In genomic region chr19:43078311-43078710, GRCh38 we compare ENCODE assay signal across 19 cellular contexts. TPM values are rescaled to one million over a fixed set of nuclear protein-coding genes. Genes with fewer than 3 reads are reported as not detected.
DNase-seq lines count a peak whose midpoint lies in the region; ATAC-seq and TF ChIP-seq lines count a peak whose summit lies in the region.
"Had no signal": no experiment of that assay in that cellular context is flagged by ENCODE, and none has a peak within 500 bp of the region (broad histone marks: within the 10 kb centered on the region; RNA-seq: fewer than 3 reads in every experiment).

No MANE protein-coding gene starts in this region.

- H4K8ac ChIP-seq in mesenchymal stem cell (ENCODE audit: low read length) = no peak overlapping the region

- no peaks in the 10 kb centered on the region for H3K9me3 ChIP-seq in mesenchymal stem cell (ENCODE audit: control insufficient read depth, low read length)
- no peaks in the 10 kb centered on the region for H3K9me3 ChIP-seq in upper lobe of right lung
- H3K9me3 ChIP-seq: ascending aorta, BE2C, gastroesophageal sphincter, ovary had no signal

- H3K27ac ChIP-seq in mesenchymal stem cell (ENCODE audit: low read length, poor library complexity, severe bottlenecking) (no peak overlapping the region), upper lobe of right lung (no peak overlapping the region)
- H3K27ac ChIP-seq: gastroesophageal sphincter, ovary had no signal

- ATAC-seq in HG03135 (IDR thresholded peaks at IDR 0.05; ENCODE audit: unreplicated experiment) (no peak), GM19023 (IDR thresholded peaks at IDR 0.05; ENCODE audit: unreplicated experiment) (no peak), upper lobe of right lung (no peak)
- ATAC-seq: gastroesophageal sphincter had no signal

- no peaks in the 10 kb centered on the region for H3K27me3 ChIP-seq in mesenchymal stem cell (ENCODE audit: control insufficient read depth in 1 of 2, insufficient read depth in 1 of 2, low read length in 2 of 2)
- no peaks in the 10 kb centered on the region for H3K27me3 ChIP-seq in upper lobe of right lung
- H3K27me3 ChIP-seq: ascending aorta, BE2C, gastroesophageal sphincter, ovary had no signal

- DNase-seq in Daoy (ENCODE audit: low read depth) = peak; percentile 65
- peak; percentile 91 for DNase-seq in M059J (ENCODE audit: low read depth)
- peak; percentile 15 to 85 for DNase-seq in cardiac fibroblast (ENCODE audit: low read depth in 2 of 2)
- no peak for DNase-seq in mesenchymal stem cell
- no peak for DNase-seq in upper lobe of right lung
- no peak for DNase-seq in islet precursor cell
- DNase-seq: activated CD4-positive, alpha-beta memory T cell treated with anti-CD3 and anti-CD28 coated beads, Interleukin-2, amount 10 ng/mL, durations not matched to agents 7 days and 5 days; BE2C; DMS153; MV-4-11; ovary; SHP77 treated with DMSO at 0.1 percent for 48 hours had no signal

- H2BK5ac ChIP-seq in mesenchymal stem cell (ENCODE audit: low read depth, low read length, poor library complexity, severe bottlenecking) = no peak overlapping the region

- H3K36me3 ChIP-seq in mesenchymal stem cell (ENCODE audit: control insufficient read depth in 1 of 2, insufficient read depth in 2 of 2, low read depth in 1 of 2, low read length in 2 of 2) = no peaks in the 10 kb centered on the region
- no peaks in the 10 kb centered on the region for H3K36me3 ChIP-seq in upper lobe of right lung
- H3K36me3 ChIP-seq: ascending aorta, BE2C, gastroesophageal sphincter, ovary had no signal

- no peak overlapping the region for H3K4ac ChIP-seq in mesenchymal stem cell (ENCODE audit: low read depth in 1 of 2, low read length in 2 of 2)

- no peak overlapping the region for H2BK120ac ChIP-seq in mesenchymal stem cell (ENCODE audit: low read depth, low read length)

- H2BK12ac ChIP-seq in mesenchymal stem cell (ENCODE audit: low read length in 2 of 2) = no peak overlapping the region

- no peak overlapping the region for H4K91ac ChIP-seq in mesenchymal stem cell (ENCODE audit: low read length)

- no peak overlapping the region for H3K14ac ChIP-seq in mesenchymal stem cell (ENCODE audit: low read length in 2 of 2)

- no peak overlapping the region for H3K4me3 ChIP-seq in cardiac fibroblast (replicated peaks in 1 of 2; ENCODE audit: low read depth in 2 of 2, low read length in 2 of 2)
- no peak overlapping the region for H3K4me3 ChIP-seq in mesenchymal stem cell (ENCODE audit: insufficient read depth in 1 of 2, low read depth in 1 of 2, low read length in 2 of 2)
- H3K4me3 ChIP-seq in upper lobe of right lung = no peak overlapping the region
- H3K4me3 ChIP-seq: ascending aorta, gastroesophageal sphincter, ovary had no signal

- H2AFZ ChIP-seq in mesenchymal stem cell (ENCODE audit: low read depth, low read length) = no peak overlapping the region

- WGBS in mesenchymal stem cell = 58% methylated on average over 3 of the region's 4 CpGs

- H3K23ac ChIP-seq in mesenchymal stem cell (ENCODE audit: low read length in 2 of 2) = no peak overlapping the region

- intact Hi-C loops in upper lobe of right lung (cut with DNase I) = no loop called here

- no peak overlapping the region for H3K4me2 ChIP-seq in mesenchymal stem cell (ENCODE audit: low read length, poor library complexity, severe bottlenecking)

- TF ChIP-seq CTCF in cardiac fibroblast (IDR thresholded peaks at IDR 0.05; ENCODE audit: low read depth, low read length) (no peak), upper lobe of right lung (IDR thresholded peaks at IDR 0.05) (no peak)

- H2AK5ac ChIP-seq in mesenchymal stem cell (ENCODE audit: low read length, severe bottlenecking) = no peak overlapping the region

- H3K9ac ChIP-seq in mesenchymal stem cell (ENCODE audit: low read length) = peak overlapping the region; percentile 45

- H3K4me1 ChIP-seq in mesenchymal stem cell (ENCODE audit: control insufficient read depth, insufficient read depth, low read depth, low read length) = no peaks in the 10 kb centered on the region
- H3K4me1 ChIP-seq in upper lobe of right lung = no peaks in the 10 kb centered on the region
- H3K4me1 ChIP-seq: ascending aorta, BE2C, gastroesophageal sphincter had no signal

- H2BK15ac ChIP-seq in mesenchymal stem cell (ENCODE audit: low read depth, poor library complexity, severe bottlenecking) = no peak overlapping the region

- H3K79me1 ChIP-seq in mesenchymal stem cell (replicated peaks; ENCODE audit: low read length, poor library complexity, severe bottlenecking) = no peaks in the 10 kb centered on the region

- H3K18ac ChIP-seq in mesenchymal stem cell (ENCODE audit: low read depth in 1 of 2, low read length in 2 of 2) = no peak overlapping the region

RNA-seq across cellular contexts. Expression of gene PSG2, which starts 4.2 kb away (rescaled TPM):
- total RNA-seq in Daoy (2014; rRNA removed; shearing (Covaris generic)) = not detected in 2 replicates
- total RNA-seq in M059J (2014; rRNA removed; shearing (Covaris generic)) = 0.34 and 1.1 TPM in 2 replicates
- polyA plus RNA-seq in mesenchymal stem cell (2013, experiment 1 of 2) = not detected
- not detected for polyA plus RNA-seq in mesenchymal stem cell (2013, experiment 2 of 2)
- not detected for total RNA-seq in upper lobe of right lung
- total RNA-seq: activated CD4-positive, alpha-beta memory T cell treated with anti-CD3 and anti-CD28 coated beads, Interleukin-2, amount 10 ng/mL, durations not matched to agents 7 days and 5 days; activated T-helper 2 cell treated with anti-CD3 and anti-CD28 coated beads, Interferon-gamma antibody, Interleukin-2, Interleukin-4, amounts not matched to agents 10 μg/mL and 5 μg/mL and 100 μg/mL, durations not matched to agents 14 hours and 24 hours and 36 hours; ascending aorta; gastroesophageal sphincter; kidney epithelial cell; mucosa of gallbladder; ovary had no signal
- polyA plus RNA-seq: ovary had no signal

RNA-seq across cellular contexts. Expression of gene PSG11, which starts 52.0 kb away (rescaled TPM):
- total RNA-seq in Daoy (2014; rRNA removed; shearing (Covaris generic)) = not detected in 2 replicates
- total RNA-seq in M059J (2014; rRNA removed; shearing (Covaris generic)) = 0.49 and 0.69 TPM in 2 replicates
- polyA plus RNA-seq in mesenchymal stem cell (2013, experiment 1 of 2) = not detected
- not detected for polyA plus RNA-seq in mesenchymal stem cell (2013, experiment 2 of 2)
- not detected for total RNA-seq in upper lobe of right lung
- total RNA-seq: activated CD4-positive, alpha-beta memory T cell treated with anti-CD3 and anti-CD28 coated beads, Interleukin-2, amount 10 ng/mL, durations not matched to agents 7 days and 5 days; activated T-helper 2 cell treated with anti-CD3 and anti-CD28 coated beads, Interferon-gamma antibody, Interleukin-2, Interleukin-4, amounts not matched to agents 10 μg/mL and 5 μg/mL and 100 μg/mL, durations not matched to agents 14 hours and 24 hours and 36 hours; ascending aorta; gastroesophageal sphincter; kidney epithelial cell; mucosa of gallbladder; ovary had no signal
- polyA plus RNA-seq: ovary had no signal

Comparison
In these comparisons a context has a peak if more than half of its experiments do, and no peak if none do; other contexts are left out.
1. DNase-seq: peak in Daoy (single experiment), M059J (single experiment) and cardiac fibroblast (2 of 2); none in mesenchymal stem cell (single experiment), upper lobe of right lung (single experiment) and islet precursor cell (single experiment).